ENCODE assay signal across 21 cellular contexts in genomic region chr17:79441607-79442006, GRCh38.
DNase-seq lines count a peak whose midpoint lies in the region; ATAC-seq and TF ChIP-seq lines count a peak whose summit lies in the region.
"Had no signal": no experiment of that assay in that cellular context is flagged by ENCODE, and none has a peak within 500 bp of the region (broad histone marks: within the 10 kb centered on the region; RNA-seq: fewer than 3 reads in every experiment).

No MANE protein-coding gene starts in this region.

- TF ChIP-seq CTCF in WERI-Rb-1 (IDR thresholded peaks at IDR 0.05; ENCODE audit: low read depth, low read length) = no peak

- DNase-seq in Right ventricle myocardium inferior (ENCODE audit: missing footprints) (peak; percentile 57), left ventricle myocardium superior (no peak), WERI-Rb-1 (no peak)
- no peak for DNase-seq in stimulated activated CD4-positive, alpha-beta T cell treated with anti-CD3 and anti-CD28 coated beads, Interleukin-2, amount 100 ng/mL, for 24 hours
- no peak for DNase-seq in activated effector memory CD4-positive, alpha-beta T cell treated with anti-CD3 and anti-CD28 coated beads, Interleukin-2, amount 50 U/mL, for 16 hours
- DNase-seq: AML-193; C1 segment of cervical spinal cord; CD4-positive, alpha-beta memory T cell; CD4-positive, CD25-positive, alpha-beta regulatory T cell; CD8-positive, alpha-beta memory T cell; COR-L47; DMS 273 treated with DMSO at 0.1 percent for 48 hours; DMS153; DMS53; DMS79; DND-41; EL; GDM1 had no signal

- H3K36me3 ChIP-seq in WERI-Rb-1 = no peaks in the 10 kb centered on the region

- no peaks in the 10 kb centered on the region for H3K27me3 ChIP-seq in WERI-Rb-1 (ENCODE audit: insufficient read depth, low read depth, severe bottlenecking)

- peak overlapping the region; percentile 38 for H3K27ac ChIP-seq in WERI-Rb-1
- H3K27ac ChIP-seq: 22Rv1 had no signal

- H3K9me3 ChIP-seq in WERI-Rb-1 (ENCODE audit: severe bottlenecking) = no peaks in the 10 kb centered on the region
- H3K9me3 ChIP-seq: A549 had no signal

- no peak overlapping the region for H3K4me3 ChIP-seq in WERI-Rb-1 (ENCODE audit: low read depth, low read length)
- H3K4me3 ChIP-seq: A549, GM12878 had no signal

- intact Hi-C loops in Right ventricle myocardium inferior (cut with DNase I) = no loop called here
- intact Hi-C loops in left ventricle myocardium superior (cut with micrococcal nuclease) = no loop called here

- ATAC-seq in Right ventricle myocardium inferior (no peak), left ventricle myocardium superior (no peak)
- ATAC-seq: GM12878 had no signal
